9 cellular contexts compared by ENCODE assay signal in the genomic region with DNA sequence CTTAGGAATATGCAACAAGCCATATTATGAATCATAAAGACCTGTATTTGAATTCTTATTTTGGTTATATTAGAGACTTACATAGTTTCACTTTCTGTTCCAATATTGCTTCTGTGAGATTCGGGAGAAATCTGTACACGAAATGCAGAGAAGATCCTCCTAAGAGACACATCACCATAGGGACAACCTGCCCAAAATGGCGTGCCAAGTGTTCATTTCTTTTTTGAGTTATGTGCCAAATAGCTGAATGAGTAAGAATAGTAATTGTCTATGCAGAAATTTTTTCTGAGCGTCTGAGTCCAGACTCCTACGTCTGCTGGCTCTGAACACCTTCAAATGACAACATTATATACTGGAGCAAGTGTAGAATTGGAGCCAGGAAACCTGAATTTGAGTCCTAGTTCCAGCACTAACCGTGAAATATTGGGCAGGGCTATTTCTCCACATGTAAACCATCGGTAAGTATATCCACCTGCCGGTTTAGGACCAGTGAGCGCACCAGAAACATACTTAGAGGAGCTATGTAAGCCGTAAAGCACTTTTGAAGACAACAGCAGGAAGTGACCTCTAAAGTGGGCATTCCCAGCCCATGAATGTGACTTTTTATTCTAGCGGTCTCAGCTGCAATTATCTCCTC.
DNase-seq lines count a peak whose midpoint lies in the region; ATAC-seq and TF ChIP-seq lines count a peak whose summit lies in the region.
"Had no signal": no experiment of that assay in that cellular context is flagged by ENCODE, and none has a peak within 500 bp of the region (broad histone marks: within the 10 kb centered on the region; RNA-seq: fewer than 3 reads in every experiment).

No MANE protein-coding gene starts in this region.

- intact Hi-C loops in testis (cut with DNase I; ENCODE audit: low total_unique reads) = no loop called here

- no peaks in the 10 kb centered on the region for H3K36me3 Mint-ChIP-seq in activated naive CD8-positive, alpha-beta T cell treated with anti-CD3 and anti-CD28 coated beads, Interleukin-2, amount 50 U/mL, for 24 hours (ENCODE audit: low read depth)

- H3K4me3 ChIP-seq in testis = peak overlapping the region; percentile 11 to 27

- no peak for ATAC-seq in activated naive CD8-positive, alpha-beta T cell treated with anti-CD3 and anti-CD28 coated beads, Interleukin-2, amount 50 U/mL, for 24 hours
- peak; percentile 37 for ATAC-seq in left lobe of liver

- no peaks in the 10 kb centered on the region for H3K27me3 ChIP-seq in testis

- 36 to 54% methylated on average over 11 of the region's 11 CpGs for WGBS in testis, 2 donors

- H3K27me3 Mint-ChIP-seq in activated naive CD8-positive, alpha-beta T cell treated with anti-CD3 and anti-CD28 coated beads, Interleukin-2, amount 50 U/mL, for 24 hours = peaks cover 2% of the 10 kb centered on the region

- peaks cover 18% of the 10 kb centered on the region for H3K4me1 Mint-ChIP-seq in activated naive CD8-positive, alpha-beta T cell treated with anti-CD3 and anti-CD28 coated beads, Interleukin-2, amount 50 U/mL, for 24 hours

- no peaks in the 10 kb centered on the region for H3K9me3 Mint-ChIP-seq in activated naive CD8-positive, alpha-beta T cell treated with anti-CD3 and anti-CD28 coated beads, Interleukin-2, amount 50 U/mL, for 24 hours

- H3K27ac Mint-ChIP-seq in activated naive CD8-positive, alpha-beta T cell treated with anti-CD3 and anti-CD28 coated beads, Interleukin-2, amount 50 U/mL, for 24 hours = no peak overlapping the region

- TF ChIP-seq POLR2A in testis (IDR thresholded peaks at IDR 0.05) = no peak

- H3K9me3 ChIP-seq in testis = no peaks in the 10 kb centered on the region

- peak overlapping the region in 1 of 2 donors; percentile 42 for H3K27ac ChIP-seq in testis

- peak; percentile 14 for DNase-seq in NCI-H2029 treated with DMSO at 0.1 percent for 48 hours (lab: John Stamatoyannopoulos, UW)
- no peak for DNase-seq in NCI-H2029 (lab: John Stamatoyannopoulos, UW)
- no peak for DNase-seq in activated naive CD8-positive, alpha-beta T cell treated with anti-CD3 and anti-CD28 coated beads, Interleukin-2, amount 50 U/mL, for 24 hours
- no peak for DNase-seq in left lobe of liver (ENCODE audit: low spot score)
- DNase-seq in testis = no peak
- no peak for DNase-seq in HT-29 (ENCODE audit: low spot score)
- DNase-seq in NCI-H2227 treated with DMSO at 0.1 percent for 48 hours (lab: John Stamatoyannopoulos, UW) = no peak
- DNase-seq in SHP77 treated with DMSO at 0.1 percent for 48 hours (lab: John Stamatoyannopoulos, UW) = no peak
- DNase-seq: SW 1271 had no signal

- no peaks in the 10 kb centered on the region for H3K36me3 ChIP-seq in testis (ENCODE audit: low read depth, missing control alignments)

- no peak for TF ChIP-seq CTCF in testis (IDR thresholded peaks at IDR 0.05)

- H3K4me1 ChIP-seq in testis = peaks cover under 1% of the 10 kb centered on the region

- peak overlapping the region; percentile 56 for H3K4me3 Mint-ChIP-seq in activated naive CD8-positive, alpha-beta T cell treated with anti-CD3 and anti-CD28 coated beads, Interleukin-2, amount 50 U/mL, for 24 hours
